2 cellular contexts compared by ENCODE assay signal in genomic region chr3:142934128-142934896, GRCh38.
TF ChIP-seq lines count a peak whose summit lies in the region.

No MANE protein-coding gene starts in this region.

TF ChIP-seq in HepG2, 621 proteins besides CTCF, POLR2A, EP300 and RAD21:
- TF ChIP-seq CEBPB (IDR thresholded peaks at IDR 0.05; ENCODE audit: borderline replicate concordance, low read depth, low read length) (peak; percentile 67), ASH2L (IDR thresholded peaks at IDR 0.05; ENCODE audit: insufficient read length, low read depth, low read length) (no peak), HHEX (CRISPR knock-in tag; IDR thresholded peaks at IDR 0.05) (no peak)
TF ChIP-seq in HepG2: peak in this region for 1.

TF ChIP-seq in K562, 482 proteins besides CTCF, POLR2A, EP300 and RAD21:
- TF ChIP-seq VEZF1 (CRISPR knock-in tag; IDR thresholded peaks at IDR 0.05) (no peak), PTRF (tag; IDR thresholded peaks at IDR 0.05) (no peak), CHD2 (IDR thresholded peaks at IDR 0.05; ENCODE audit: low read depth, low read length) (no peak), CEBPB (tag; IDR thresholded peaks at IDR 0.05) (peak; percentile 90), CEBPG (CRISPR knock-in tag; IDR thresholded peaks at IDR 0.05) (no peak), CEBPG (tag; conservative IDR thresholded peaks at IDR 0.05 in 1 of 2, IDR thresholded peaks at IDR 0.05 in 1 of 2) (peak; percentile 64 to 92)
TF ChIP-seq in K562: peak in this region for 2.
